Comparison of ENCODE assay signal across 7 cellular contexts in genomic region chr14:35587373-35587772, GRCh38. TPM values are rescaled to one million over a fixed set of nuclear protein-coding genes. Genes with fewer than 3 reads are reported as not detected.
"Had no signal": no experiment of that assay in that cellular context is flagged by ENCODE, and none has a peak within 500 bp of the region (broad histone marks: within the 10 kb centered on the region; RNA-seq: fewer than 3 reads in every experiment).

No MANE protein-coding gene starts in this region.

RNA-seq across cellular contexts. Expression of gene INSM2, which starts 53.4 kb away (rescaled TPM):
- total RNA-seq: GM23248, GM23338, H1, H4, H7, H9, HFFc6 had no signal
- polyA plus RNA-seq: GM23248, GM23338, H1 had no signal
